Comparison of ENCODE assay signal across 25 cellular contexts in genomic region chr5:139382371-139382770, GRCh38. TPM values are rescaled to one million over a fixed set of nuclear protein-coding genes. Genes with fewer than 3 reads are reported as not detected.
DNase-seq lines count a peak whose midpoint lies in the region; ATAC-seq, FAIRE-seq and TF ChIP-seq lines count a peak whose summit lies in the region.
"Had no signal": no experiment of that assay in that cellular context is flagged by ENCODE, and none has a peak within 500 bp of the region (broad histone marks: within the 10 kb centered on the region; RNA-seq: fewer than 3 reads in every experiment).

No MANE protein-coding gene starts in this region.

- H3K36me3 ChIP-seq in RWPE2 (ENCODE audit: low read depth) (no peaks in the 10 kb centered on the region), HepG2 (replicated peaks in 1 of 2; ENCODE audit: control insufficient read depth in 1 of 2, insufficient read depth in 2 of 2, low read length in 2 of 2) (peaks cover 0 to under 1% of the 10 kb centered on the region in 2 experiments; a peak in 2 of 5 replicates), suprapubic skin (no peaks in the 10 kb centered on the region)

- H3K4me3 Mint-ChIP-seq in activated CD4-positive, alpha-beta T cell treated with anti-CD3 and anti-CD28 coated beads, Interleukin-2, amount 10 ng/mL, durations not matched to agents 7 days and 5 days = no peak overlapping the region
- H3K4me3 Mint-ChIP-seq in activated CD4-positive, alpha-beta T cell treated with anti-CD3 and anti-CD28 coated beads, Interleukin-2, amount 10 ng/mL, durations not matched to agents 24 days and 14 days = no peak overlapping the region
- H3K4me3 Mint-ChIP-seq in osteocyte (ENCODE audit: unreplicated experiment) = no peak overlapping the region
- H3K4me3 Mint-ChIP-seq: activated CD8-positive, alpha-beta memory T cell treated with anti-CD3 and anti-CD28 coated beads, Interleukin-2, amount 10 ng/mL, durations not matched to agents 7 days and 5 days; H9 had no signal

- no peaks in the 10 kb centered on the region for H4K20me1 ChIP-seq in HepG2 (ENCODE audit: insufficient read depth, low read length)

- no peak for TF ChIP-seq POLR2A in HepG2 (IDR thresholded peaks at IDR 0.05; ENCODE audit: insufficient read depth in 1 of 2, low read depth in 2 of 2, low read length in 2 of 2)
- no peak for TF ChIP-seq POLR2A in suprapubic skin (IDR thresholded peaks at IDR 0.05)

- FAIRE-seq in HepG2 (lab: Jason Lieb, UNC) = no peak
- FAIRE-seq: colon, urothelium cell line had no signal

- H3K36me3 Mint-ChIP-seq in activated CD4-positive, alpha-beta T cell treated with anti-CD3 and anti-CD28 coated beads, Interleukin-2, amount 10 ng/mL, durations not matched to agents 7 days and 5 days (ENCODE audit: low read depth) = no peaks in the 10 kb centered on the region
- H3K36me3 Mint-ChIP-seq in activated CD4-positive, alpha-beta T cell treated with anti-CD3 and anti-CD28 coated beads, Interleukin-2, amount 10 ng/mL, durations not matched to agents 24 days and 14 days (ENCODE audit: low read depth) = peaks cover 2% of the 10 kb centered on the region
- H3K36me3 Mint-ChIP-seq in osteocyte (ENCODE audit: unreplicated experiment) = no peaks in the 10 kb centered on the region

- TF ChIP-seq EP300 in HepG2 (IDR thresholded peaks at IDR 0.05; ENCODE audit: low read depth in 2 of 2, low read length in 2 of 2) (no peak), HepG2 (CRISPR knock-in tag; IDR thresholded peaks at IDR 0.05; ENCODE audit: borderline replicate concordance) (no peak), suprapubic skin (IDR thresholded peaks at IDR 0.05) (no peak)

- intact Hi-C loops in activated CD4-positive, alpha-beta T cell treated with anti-CD3 and anti-CD28 coated beads, Interleukin-2, amount 10 ng/mL, durations not matched to agents 24 days and 14 days (cut with micrococcal nuclease) = no loop called here
- intact Hi-C loops in HepG2 (cut with micrococcal nuclease; ENCODE audit: unreplicated experiment) = no loop called here

- H3K79me2 ChIP-seq in HepG2 (ENCODE audit: insufficient read depth, low read length) = peaks cover 16% of the 10 kb centered on the region

- no peaks in the 10 kb centered on the region for H3K27me3 Mint-ChIP-seq in activated CD4-positive, alpha-beta T cell treated with anti-CD3 and anti-CD28 coated beads, Interleukin-2, amount 10 ng/mL, durations not matched to agents 7 days and 5 days
- no peaks in the 10 kb centered on the region for H3K27me3 Mint-ChIP-seq in activated CD4-positive, alpha-beta T cell treated with anti-CD3 and anti-CD28 coated beads, Interleukin-2, amount 10 ng/mL, durations not matched to agents 24 days and 14 days
- no peaks in the 10 kb centered on the region for H3K27me3 Mint-ChIP-seq in osteocyte (ENCODE audit: unreplicated experiment)
- H3K27me3 Mint-ChIP-seq: activated CD8-positive, alpha-beta memory T cell treated with anti-CD3 and anti-CD28 coated beads, Interleukin-2, amount 10 ng/mL, durations not matched to agents 7 days and 5 days had no signal

- no peak for TF ChIP-seq RAD21 in HepG2 (CRISPR knock-in tag; IDR thresholded peaks at IDR 0.05)

- H3K4me1 ChIP-seq in RWPE2 (ENCODE audit: insufficient read depth, poor library complexity, severe bottlenecking) = peaks cover 14% of the 10 kb centered on the region
- H3K4me1 ChIP-seq in HepG2 (ENCODE audit: insufficient read depth, low read length) = peaks cover 57% of the 10 kb centered on the region
- peaks cover 44% of the 10 kb centered on the region for H3K4me1 ChIP-seq in suprapubic skin

- H3K4me3 ChIP-seq in RWPE2 (ENCODE audit: severe bottlenecking) = no peak overlapping the region
- H3K4me3 ChIP-seq in HepG2 (replicated peaks in 1 of 3; ENCODE audit: insufficient read depth in 1 of 3, low read depth in 2 of 3, low read length in 3 of 3) = peak overlapping the region; percentile 56 to 79 (median 76)
- no peak overlapping the region for H3K4me3 ChIP-seq in suprapubic skin
- H3K4me3 ChIP-seq in foreskin fibroblast (ENCODE audit: low read depth in 1 of 2, low read length in 2 of 2) = no peak overlapping the region
- H3K4me3 ChIP-seq: lung had no signal

- BruUV-seq in HepG2 (replicated peaks; lab: Mats Ljungman, UMichigan) = no TSS peak

- H2AFZ ChIP-seq in HepG2 (ENCODE audit: low read length) = no peak overlapping the region

- H3K27me3 ChIP-seq in RWPE2 (ENCODE audit: insufficient read depth, poor library complexity, severe bottlenecking) (no peaks in the 10 kb centered on the region), HepG2 (ENCODE audit: control insufficient read depth in 1 of 2, insufficient read depth in 2 of 2, low read length in 2 of 2) (no peaks in the 10 kb centered on the region; a peak in 1 of 5 replicates), suprapubic skin (no peaks in the 10 kb centered on the region)

- peaks cover 45% of the 10 kb centered on the region for H3K4me1 Mint-ChIP-seq in activated CD4-positive, alpha-beta T cell treated with anti-CD3 and anti-CD28 coated beads, Interleukin-2, amount 10 ng/mL, durations not matched to agents 7 days and 5 days
- peaks cover 32% of the 10 kb centered on the region for H3K4me1 Mint-ChIP-seq in activated CD4-positive, alpha-beta T cell treated with anti-CD3 and anti-CD28 coated beads, Interleukin-2, amount 10 ng/mL, durations not matched to agents 24 days and 14 days
- peaks cover 8% of the 10 kb centered on the region for H3K4me1 Mint-ChIP-seq in osteocyte (ENCODE audit: unreplicated experiment)

- CTCF ChIA-PET in activated CD4-positive, alpha-beta T cell treated with anti-CD3 and anti-CD28 coated beads, Interleukin-2, amount 10 ng/mL, durations not matched to agents 7 days and 5 days (lab: Charles Lee) = interaction anchor here (0.8 to 3.2 kb wide), 2 partner anchors 9 to 40 kb away, joined by 3 to 13 read pairs; no protein-coding TSS in a partner anchor
- CTCF ChIA-PET in HepG2 (lab: Yijun Ruan, JAX; ENCODE audit: low intra/inter-chr PET ratio, low total read pairs) = no interaction called here

- TF ChIP-seq CTCF in RWPE2 (IDR thresholded peaks at IDR 0.05; ENCODE audit: poor library complexity, severe bottlenecking) = no peak
- no peak for TF ChIP-seq CTCF in HepG2 (CRISPR knock-in tag; IDR thresholded peaks at IDR 0.05)
- no peak for TF ChIP-seq CTCF in suprapubic skin (IDR thresholded peaks at IDR 0.05)
- TF ChIP-seq CTCF in foreskin fibroblast (IDR thresholded peaks at IDR 0.05; ENCODE audit: low read depth, low read length) = no peak
- TF ChIP-seq CTCF in osteocyte (IDR thresholded peaks at IDR 0.05) = no peak

- 38% methylated on average over 5 of the region's 9 CpGs for whole genome bisulfite sequencing in HepG2 (ENCODE audit: low lambda C conversion rate)
- WGBS in suprapubic skin = 88% methylated on average over 9 of the region's 9 CpGs

- peak overlapping the region; percentile 70 for H3K9ac ChIP-seq in HepG2 (ENCODE audit: insufficient read depth, low read depth, low read length)

- no peaks in the 10 kb centered on the region for H3K9me3 Mint-ChIP-seq in activated CD4-positive, alpha-beta T cell treated with anti-CD3 and anti-CD28 coated beads, Interleukin-2, amount 10 ng/mL, durations not matched to agents 7 days and 5 days
- H3K9me3 Mint-ChIP-seq in activated CD4-positive, alpha-beta T cell treated with anti-CD3 and anti-CD28 coated beads, Interleukin-2, amount 10 ng/mL, durations not matched to agents 24 days and 14 days = no peaks in the 10 kb centered on the region
- no peaks in the 10 kb centered on the region for H3K9me3 Mint-ChIP-seq in osteocyte (ENCODE audit: unreplicated experiment)
- H3K9me3 Mint-ChIP-seq: H9 had no signal

- no peak for DNase-seq in activated CD4-positive, alpha-beta T cell treated with anti-CD3 and anti-CD28 coated beads, Interleukin-2, amount 10 ng/mL, durations not matched to agents 7 days and 5 days
- no peak for DNase-seq in activated CD4-positive, alpha-beta T cell treated with anti-CD3 and anti-CD28 coated beads, Interleukin-2, amount 10 ng/mL, durations not matched to agents 24 days and 14 days
- DNase-seq in RWPE2 (ENCODE audit: low spot score) (peak; percentile 58), HepG2 (ENCODE audit: low spot score) (no peak), suprapubic skin (ENCODE audit: low spot score in 2 of 2) (peak; percentile 49 to 75), foreskin fibroblast (no peak), SKM-1 (lab: John Stamatoyannopoulos, UW; ENCODE audit: unreplicated experiment) (no peak), osteocyte (ENCODE audit: extremely low spot score, unreplicated experiment) (no peak)
- DNase-seq: 8988T; activated CD4-positive, alpha-beta T cell treated with anti-CD3 and anti-CD28 coated beads for 4 hours; activated CD8-positive, alpha-beta memory T cell treated with anti-CD3 and anti-CD28 coated beads, Interleukin-2, amount 10 ng/mL, durations not matched to agents 7 days and 5 days; activated effector memory CD4-positive, alpha-beta T cell treated with Interleukin-2 at 50 U/mL for 16 hours; DMS 273 treated with DMSO at 0.1 percent for 48 hours; GF-D8; H9; NCI-H1417; NCI-H2171; nucleus accumbens; stimulated activated CD8-positive, alpha-beta memory T cell treated with anti-CD3 and anti-CD28 coated beads, Interleukin-4, amount 100 ng/mL, for 48 hours; substantia nigra; T-helper 1 cell had no signal

- ATAC-seq in RWPE2 (ENCODE audit: low read depth) = no peak
- peak; percentile 2; the same call in 1 of the 3 replicates for ATAC-seq in HepG2
- ATAC-seq: activated CD8-positive, alpha-beta memory T cell treated with anti-CD3 and anti-CD28 coated beads, Interleukin-2, amount 10 ng/mL, durations not matched to agents 7 days and 5 days had no signal

- H3K27ac ChIP-seq in RWPE2 (ENCODE audit: poor library complexity, severe bottlenecking) = no peak overlapping the region
- peak overlapping the region; percentile 71 for H3K27ac ChIP-seq in HepG2 (ENCODE audit: extremely low read length, insufficient read depth, low read length)
- no peak overlapping the region for H3K27ac ChIP-seq in suprapubic skin

- H3K9me3 ChIP-seq in RWPE2 (ENCODE audit: severe bottlenecking) = no peaks in the 10 kb centered on the region
- no peaks in the 10 kb centered on the region for H3K9me3 ChIP-seq in HepG2 (ENCODE audit: low read length)
- no peaks in the 10 kb centered on the region for H3K9me3 ChIP-seq in suprapubic skin

- POLR2A ChIA-PET in activated CD4-positive, alpha-beta T cell treated with anti-CD3 and anti-CD28 coated beads, Interleukin-2, amount 10 ng/mL, durations not matched to agents 7 days and 5 days (lab: Charles Lee) = no interaction called here
- POLR2A ChIA-PET in HepG2 (lab: Yijun Ruan, JAX) = interaction anchor here (1.6 to 1.7 kb wide), 3 partner anchors 20 to 40 kb away, joined by 4 to 8 read pairs (median 6); partner anchors contain the start of genes PAIP2 and SPATA24

- H3K4me2 ChIP-seq in HepG2 (ENCODE audit: low read depth, low read length) = peak overlapping the region; percentile 92

- peak overlapping the region; percentile 71 for H3K27ac Mint-ChIP-seq in activated CD4-positive, alpha-beta T cell treated with anti-CD3 and anti-CD28 coated beads, Interleukin-2, amount 10 ng/mL, durations not matched to agents 7 days and 5 days
- H3K27ac Mint-ChIP-seq in activated CD4-positive, alpha-beta T cell treated with anti-CD3 and anti-CD28 coated beads, Interleukin-2, amount 10 ng/mL, durations not matched to agents 24 days and 14 days = no peak overlapping the region
- H3K27ac Mint-ChIP-seq in osteocyte (ENCODE audit: unreplicated experiment) = no peak overlapping the region
- H3K27ac Mint-ChIP-seq: activated CD8-positive, alpha-beta memory T cell treated with anti-CD3 and anti-CD28 coated beads, Interleukin-2, amount 10 ng/mL, durations not matched to agents 7 days and 5 days; H9 had no signal

- in situ Hi-C loops in HepG2 (cut with HindIII; ENCODE audit: extremely low pct_ligation_motif_present, low pct_unique_long_range_greater_than_20kb) = no loop called here

RNA-seq across cellular contexts. Expression of gene SLC23A1, which starts 0.7 kb away (rescaled TPM):
- under 1 TPM; 0.75 to 0.77 TPM for total RNA-seq in activated CD4-positive, alpha-beta T cell treated with anti-CD3 and anti-CD28 coated beads, Interleukin-2, amount 10 ng/mL, durations not matched to agents 7 days and 5 days
- total RNA-seq in activated CD4-positive, alpha-beta T cell treated with anti-CD3 and anti-CD28 coated beads, Interleukin-2, amount 10 ng/mL, durations not matched to agents 24 days and 14 days = 1.8 and 2.1 TPM in 2 replicates
- total RNA-seq in HepG2 (2016; rRNA removed; fragmentation: Illumina TruSeq; extraction: Trizol) (3.6 and 6.6 TPM in 2 replicates), suprapubic skin (1 to 10 TPM in 3 of 4 donors, not detected in 1; 2.3 to 6.4 (median 3.0) TPM), osteocyte (not detected in 2 replicates)
- 7.0 and 8.2 TPM in 2 replicates for total RNA-seq in HepG2 (2016; cell fraction: cytosol; rRNA removed; fragmentation: Illumina TruSeq; extraction: Trizol; ENCODE audit: low read depth)
- total RNA-seq in HepG2 (2016; cell fraction: insoluble cytoplasmic fraction; rRNA removed; fragmentation: Illumina TruSeq; extraction: Trizol) = 3.7 and 9.0 TPM in 2 replicates
- total RNA-seq in HepG2 (2016; cell fraction: membrane; rRNA removed; fragmentation: Illumina TruSeq; extraction: Trizol) = 4.6 and 5.2 TPM in 2 replicates
- 5.5 and 7.9 TPM in 2 replicates for total RNA-seq in HepG2 (2016; cell fraction: nucleus; rRNA removed; fragmentation: Illumina TruSeq; extraction: Trizol)
- polyA plus RNA-seq in HepG2 (2011; rRNA removed) = 6.0 and 7.0 TPM in 2 replicates
- 5.9 and 7.1 TPM in 2 replicates for polyA plus RNA-seq in HepG2 (2011; cell fraction: cytosol; rRNA removed)
- polyA plus RNA-seq in HepG2 (2011; cell fraction: nucleus; rRNA removed) = 24.2 and 29.4 TPM in 2 replicates
- polyA plus RNA-seq in HepG2 (2012) = 6.4 and 9.0 TPM in 2 replicates
- 2.3 and 2.4 TPM in 2 replicates for polyA plus RNA-seq in HepG2 (2016; cell fraction: cytosol; fragmentation: Illumina TruSeq; extraction: Trizol; ENCODE audit: low read depth)
- polyA plus RNA-seq in HepG2 (2016; cell fraction: insoluble cytoplasmic fraction; fragmentation: Illumina TruSeq; extraction: Trizol; ENCODE audit: low read depth) = 4.0 and 4.3 TPM in 2 replicates
- polyA plus RNA-seq in HepG2 (2016; cell fraction: membrane; fragmentation: Illumina TruSeq; extraction: Trizol; ENCODE audit: low read depth) = 4.3 and 5.1 TPM in 2 replicates
- 13.5 and 13.8 TPM in 2 replicates for polyA plus RNA-seq in HepG2 (2016; cell fraction: nucleus; fragmentation: Illumina TruSeq; extraction: Trizol; ENCODE audit: insufficient read depth, low read depth)
- 30.0 and 58.9 TPM in 2 replicates for polyA minus RNA-seq in HepG2 (2011; rRNA and poly(A)+ RNA removed; ENCODE audit: low replicate concordance)
- 3.8 and 7.7 TPM in 2 replicates for polyA minus RNA-seq in HepG2 (2011; cell fraction: cytosol; rRNA and poly(A)+ RNA removed)
- 7.5 and 12.6 TPM in 2 replicates for polyA minus RNA-seq in HepG2 (2011; cell fraction: nucleus; rRNA and poly(A)+ RNA removed)
- total RNA-seq: H9 had no signal
- polyA plus RNA-seq: BJ had no signal

RNA-seq across cellular contexts. Expression of gene MZB1, which starts 7.3 kb away (rescaled TPM):
- total RNA-seq in activated CD4-positive, alpha-beta T cell treated with anti-CD3 and anti-CD28 coated beads, Interleukin-2, amount 10 ng/mL, durations not matched to agents 7 days and 5 days = 10 to 100 TPM; 12.7 to 13.4 TPM
- total RNA-seq in activated CD4-positive, alpha-beta T cell treated with anti-CD3 and anti-CD28 coated beads, Interleukin-2, amount 10 ng/mL, durations not matched to agents 24 days and 14 days = 28.3 and 29.1 TPM in 2 replicates
- total RNA-seq in HepG2 (2016; rRNA removed; fragmentation: Illumina TruSeq; extraction: Trizol) (0.27 and 0.31 TPM in 2 replicates), suprapubic skin (not detected), osteocyte (not detected in 2 replicates)
- 0.44 TPM in 1 of 2 replicates, not detected in the other for total RNA-seq in HepG2 (2016; cell fraction: cytosol; rRNA removed; fragmentation: Illumina TruSeq; extraction: Trizol; ENCODE audit: low read depth)
- 0.22 TPM in 1 of 2 replicates, not detected in the other for total RNA-seq in HepG2 (2016; cell fraction: insoluble cytoplasmic fraction; rRNA removed; fragmentation: Illumina TruSeq; extraction: Trizol)
- total RNA-seq in HepG2 (2016; cell fraction: membrane; rRNA removed; fragmentation: Illumina TruSeq; extraction: Trizol) = 0.34 TPM in 1 of 2 replicates, not detected in the other
- total RNA-seq in HepG2 (2016; cell fraction: nucleus; rRNA removed; fragmentation: Illumina TruSeq; extraction: Trizol) = 0.47 TPM in 1 of 2 replicates, not detected in the other
- 0.35 and 0.40 TPM in 2 replicates for polyA plus RNA-seq in HepG2 (2011; rRNA removed)
- polyA plus RNA-seq in HepG2 (2011; cell fraction: cytosol; rRNA removed) = 0.20 and 0.21 TPM in 2 replicates
- 1.2 and 1.6 TPM in 2 replicates for polyA plus RNA-seq in HepG2 (2011; cell fraction: nucleus; rRNA removed)
- 0.19 and 0.21 TPM in 2 replicates for polyA plus RNA-seq in HepG2 (2012)
- polyA plus RNA-seq in HepG2 (2016; cell fraction: cytosol; fragmentation: Illumina TruSeq; extraction: Trizol; ENCODE audit: low read depth) = not detected in 2 replicates
- polyA plus RNA-seq in HepG2 (2016; cell fraction: insoluble cytoplasmic fraction; fragmentation: Illumina TruSeq; extraction: Trizol; ENCODE audit: low read depth) = not detected in 2 replicates
- polyA plus RNA-seq in HepG2 (2016; cell fraction: membrane; fragmentation: Illumina TruSeq; extraction: Trizol; ENCODE audit: low read depth) = not detected in 2 replicates
- polyA plus RNA-seq in HepG2 (2016; cell fraction: nucleus; fragmentation: Illumina TruSeq; extraction: Trizol; ENCODE audit: insufficient read depth, low read depth) = not detected in 2 replicates
- 1.6 and 4.8 TPM in 2 replicates for polyA minus RNA-seq in HepG2 (2011; rRNA and poly(A)+ RNA removed; ENCODE audit: low replicate concordance)
- not detected in 2 replicates for polyA minus RNA-seq in HepG2 (2011; cell fraction: cytosol; rRNA and poly(A)+ RNA removed)
- polyA minus RNA-seq in HepG2 (2011; cell fraction: nucleus; rRNA and poly(A)+ RNA removed) = 1.0 and 3.2 TPM in 2 replicates
- polyA plus RNA-seq: BJ had no signal

RNA-seq across cellular contexts. Expression of gene PROB1, which starts 12.5 kb away (rescaled TPM):
- 1 to 10 TPM; 3.3 to 3.4 TPM for total RNA-seq in activated CD4-positive, alpha-beta T cell treated with anti-CD3 and anti-CD28 coated beads, Interleukin-2, amount 10 ng/mL, durations not matched to agents 7 days and 5 days
- total RNA-seq in activated CD4-positive, alpha-beta T cell treated with anti-CD3 and anti-CD28 coated beads, Interleukin-2, amount 10 ng/mL, durations not matched to agents 24 days and 14 days = 8.4 and 9.2 TPM in 2 replicates
- total RNA-seq in HepG2 (2016; rRNA removed; fragmentation: Illumina TruSeq; extraction: Trizol) (0.28 and 0.69 TPM in 2 replicates), suprapubic skin (under 1 TPM; 0.08 to 0.44 (median 0.35) TPM), osteocyte (1.5 and 1.6 TPM in 2 replicates)
- total RNA-seq in HepG2 (2016; cell fraction: cytosol; rRNA removed; fragmentation: Illumina TruSeq; extraction: Trizol; ENCODE audit: low read depth) = not detected in 2 replicates
- 0.18 and 0.63 TPM in 2 replicates for total RNA-seq in HepG2 (2016; cell fraction: insoluble cytoplasmic fraction; rRNA removed; fragmentation: Illumina TruSeq; extraction: Trizol)
- 0.09 and 0.10 TPM in 2 replicates for total RNA-seq in HepG2 (2016; cell fraction: membrane; rRNA removed; fragmentation: Illumina TruSeq; extraction: Trizol)
- total RNA-seq in HepG2 (2016; cell fraction: nucleus; rRNA removed; fragmentation: Illumina TruSeq; extraction: Trizol) = 0.72 and 0.96 TPM in 2 replicates
- 1.1 and 1.9 TPM in 2 replicates for polyA plus RNA-seq in HepG2 (2011; rRNA removed)
- 0.81 and 0.99 TPM in 2 replicates for polyA plus RNA-seq in HepG2 (2011; cell fraction: cytosol; rRNA removed)
- 10.6 and 11.1 TPM in 2 replicates for polyA plus RNA-seq in HepG2 (2011; cell fraction: nucleus; rRNA removed)
- polyA plus RNA-seq in HepG2 (2012) = 1.7 and 2.2 TPM in 2 replicates
- polyA plus RNA-seq in HepG2 (2016; cell fraction: cytosol; fragmentation: Illumina TruSeq; extraction: Trizol; ENCODE audit: low read depth) = 0.06 and 0.07 TPM in 2 replicates
- polyA plus RNA-seq in HepG2 (2016; cell fraction: insoluble cytoplasmic fraction; fragmentation: Illumina TruSeq; extraction: Trizol; ENCODE audit: low read depth) = 0.14 and 0.29 TPM in 2 replicates
- 0.06 and 0.14 TPM in 2 replicates for polyA plus RNA-seq in HepG2 (2016; cell fraction: membrane; fragmentation: Illumina TruSeq; extraction: Trizol; ENCODE audit: low read depth)
- 2.1 and 3.0 TPM in 2 replicates for polyA plus RNA-seq in HepG2 (2016; cell fraction: nucleus; fragmentation: Illumina TruSeq; extraction: Trizol; ENCODE audit: insufficient read depth, low read depth)
- 1.1 and 1.6 TPM in 2 replicates for polyA minus RNA-seq in HepG2 (2011; rRNA and poly(A)+ RNA removed; ENCODE audit: low replicate concordance)
- 0.69 and 0.79 TPM in 2 replicates for polyA minus RNA-seq in HepG2 (2011; cell fraction: cytosol; rRNA and poly(A)+ RNA removed)
- 2.4 and 2.6 TPM in 2 replicates for polyA minus RNA-seq in HepG2 (2011; cell fraction: nucleus; rRNA and poly(A)+ RNA removed)

RNA-seq across cellular contexts. Expression of gene SPATA24, which starts 21.5 kb away (rescaled TPM):
- total RNA-seq in activated CD4-positive, alpha-beta T cell treated with anti-CD3 and anti-CD28 coated beads, Interleukin-2, amount 10 ng/mL, durations not matched to agents 7 days and 5 days = 1 to 10 TPM; 5.5 to 7.2 TPM
- total RNA-seq in activated CD4-positive, alpha-beta T cell treated with anti-CD3 and anti-CD28 coated beads, Interleukin-2, amount 10 ng/mL, durations not matched to agents 24 days and 14 days = 4.2 TPM in 2 replicates
- total RNA-seq in HepG2 (2016; rRNA removed; fragmentation: Illumina TruSeq; extraction: Trizol) (11.1 and 13.0 TPM in 2 replicates), suprapubic skin (1 to 10 TPM in 3 of 4 donors, not detected in 1; 1.3 to 2.2 (median 1.4) TPM), osteocyte (4.6 TPM in 2 replicates)
- total RNA-seq in HepG2 (2016; cell fraction: cytosol; rRNA removed; fragmentation: Illumina TruSeq; extraction: Trizol; ENCODE audit: low read depth) = 6.2 and 6.8 TPM in 2 replicates
- total RNA-seq in HepG2 (2016; cell fraction: insoluble cytoplasmic fraction; rRNA removed; fragmentation: Illumina TruSeq; extraction: Trizol) = 10.6 and 12.4 TPM in 2 replicates
- 7.9 and 8.2 TPM in 2 replicates for total RNA-seq in HepG2 (2016; cell fraction: membrane; rRNA removed; fragmentation: Illumina TruSeq; extraction: Trizol)
- 8.6 and 10.2 TPM in 2 replicates for total RNA-seq in HepG2 (2016; cell fraction: nucleus; rRNA removed; fragmentation: Illumina TruSeq; extraction: Trizol)
- 6.0 and 8.5 TPM in 2 replicates for polyA plus RNA-seq in HepG2 (2011; rRNA removed)
- 5.7 and 6.1 TPM in 2 replicates for polyA plus RNA-seq in HepG2 (2011; cell fraction: cytosol; rRNA removed)
- 12.2 and 14.9 TPM in 2 replicates for polyA plus RNA-seq in HepG2 (2011; cell fraction: nucleus; rRNA removed)
- polyA plus RNA-seq in HepG2 (2012) = 14.6 and 18.0 TPM in 2 replicates
- 6.8 and 7.1 TPM in 2 replicates for polyA plus RNA-seq in HepG2 (2016; cell fraction: cytosol; fragmentation: Illumina TruSeq; extraction: Trizol; ENCODE audit: low read depth)
- polyA plus RNA-seq in HepG2 (2016; cell fraction: insoluble cytoplasmic fraction; fragmentation: Illumina TruSeq; extraction: Trizol; ENCODE audit: low read depth) = 12.2 and 14.9 TPM in 2 replicates
- 5.6 and 5.7 TPM in 2 replicates for polyA plus RNA-seq in HepG2 (2016; cell fraction: membrane; fragmentation: Illumina TruSeq; extraction: Trizol; ENCODE audit: low read depth)
- 7.6 and 11.7 TPM in 2 replicates for polyA plus RNA-seq in HepG2 (2016; cell fraction: nucleus; fragmentation: Illumina TruSeq; extraction: Trizol; ENCODE audit: insufficient read depth, low read depth)
- polyA minus RNA-seq in HepG2 (2011; rRNA and poly(A)+ RNA removed; ENCODE audit: low replicate concordance) = 3.8 and 5.0 TPM in 2 replicates
- 3.3 and 4.6 TPM in 2 replicates for polyA minus RNA-seq in HepG2 (2011; cell fraction: cytosol; rRNA and poly(A)+ RNA removed)
- 10.6 and 14.0 TPM in 2 replicates for polyA minus RNA-seq in HepG2 (2011; cell fraction: nucleus; rRNA and poly(A)+ RNA removed)

RNA-seq across cellular contexts. Expression of gene PAIP2, which starts 40.7 kb away (rescaled TPM):
- total RNA-seq in activated CD4-positive, alpha-beta T cell treated with anti-CD3 and anti-CD28 coated beads, Interleukin-2, amount 10 ng/mL, durations not matched to agents 7 days and 5 days = 10 to 100 TPM; 87.0 to 96.0 TPM
- 83.3 and 93.8 TPM in 2 replicates for total RNA-seq in activated CD4-positive, alpha-beta T cell treated with anti-CD3 and anti-CD28 coated beads, Interleukin-2, amount 10 ng/mL, durations not matched to agents 24 days and 14 days
- 61.5 and 104 TPM in 2 replicates for total RNA-seq in HepG2 (2016; rRNA removed; fragmentation: Illumina TruSeq; extraction: Trizol)
- total RNA-seq in HepG2 (2016; cell fraction: cytosol; rRNA removed; fragmentation: Illumina TruSeq; extraction: Trizol; ENCODE audit: low read depth) = 34.4 and 39.3 TPM in 2 replicates
- 58.9 and 104 TPM in 2 replicates for total RNA-seq in HepG2 (2016; cell fraction: insoluble cytoplasmic fraction; rRNA removed; fragmentation: Illumina TruSeq; extraction: Trizol)
- total RNA-seq in HepG2 (2016; cell fraction: membrane; rRNA removed; fragmentation: Illumina TruSeq; extraction: Trizol) = 63.0 and 66.5 TPM in 2 replicates
- total RNA-seq in HepG2 (2016; cell fraction: nucleus; rRNA removed; fragmentation: Illumina TruSeq; extraction: Trizol) = 30.8 and 33.3 TPM in 2 replicates
- 56.5 and 76.3 TPM in 2 replicates for polyA plus RNA-seq in HepG2 (2011; rRNA removed)
- polyA plus RNA-seq in HepG2 (2011; cell fraction: cytosol; rRNA removed) = 46.1 and 53.8 TPM in 2 replicates
- 16.8 and 19.7 TPM in 2 replicates for polyA plus RNA-seq in HepG2 (2011; cell fraction: nucleus; rRNA removed)
- polyA plus RNA-seq in HepG2 (2012) = 110 and 124 TPM in 2 replicates
- polyA plus RNA-seq in HepG2 (2016; cell fraction: cytosol; fragmentation: Illumina TruSeq; extraction: Trizol; ENCODE audit: low read depth) = 31.7 and 47.4 TPM in 2 replicates
- 161 and 162 TPM in 2 replicates for polyA plus RNA-seq in HepG2 (2016; cell fraction: insoluble cytoplasmic fraction; fragmentation: Illumina TruSeq; extraction: Trizol; ENCODE audit: low read depth)
- polyA plus RNA-seq in HepG2 (2016; cell fraction: membrane; fragmentation: Illumina TruSeq; extraction: Trizol; ENCODE audit: low read depth) = 54.0 and 67.8 TPM in 2 replicates
- polyA plus RNA-seq in HepG2 (2016; cell fraction: nucleus; fragmentation: Illumina TruSeq; extraction: Trizol; ENCODE audit: insufficient read depth, low read depth) = 58.6 and 64.1 TPM in 2 replicates
- 22.9 and 27.8 TPM in 2 replicates for polyA minus RNA-seq in HepG2 (2011; rRNA and poly(A)+ RNA removed; ENCODE audit: low replicate concordance)
- 62.0 TPM in 2 replicates for polyA minus RNA-seq in HepG2 (2011; cell fraction: cytosol; rRNA and poly(A)+ RNA removed)
- polyA minus RNA-seq in HepG2 (2011; cell fraction: nucleus; rRNA and poly(A)+ RNA removed) = 41.5 and 41.8 TPM in 2 replicates
- 10 to 100 TPM; 50.3 to 71.0 (median 53.5) TPM for total RNA-seq in suprapubic skin
- total RNA-seq in osteocyte = 66.7 and 71.8 TPM in 2 replicates

Comparison
In these comparisons a context has a peak if more than half of its experiments do, and no peak if none do; other contexts are left out.
1. DNase-seq: peak in RWPE2 (single experiment) and suprapubic skin (2 of 2); none in activated CD4-positive, alpha-beta T cell treated with anti-CD3 and anti-CD28 coated beads, Interleukin-2, amount 10 ng/mL, durations not matched to agents 7 days and 5 days (single experiment), activated CD4-positive, alpha-beta T cell treated with anti-CD3 and anti-CD28 coated beads, Interleukin-2, amount 10 ng/mL, durations not matched to agents 24 days and 14 days (single experiment), HepG2 (single experiment), foreskin fibroblast (0 of 2), SKM-1 (single experiment) and osteocyte (single experiment).
2. H3K4me3 ChIP-seq: peak in HepG2 (3 of 3); none in RWPE2 (single experiment), suprapubic skin (single experiment) and foreskin fibroblast (0 of 2).
3. RNA of gene MZB1, which starts 7.3 kb away (total RNA-seq): 28.3 to 29.1 TPM in activated CD4-positive, alpha-beta T cell treated with anti-CD3 and anti-CD28 coated beads, Interleukin-2, amount 10 ng/mL, durations not matched to agents 24 days and 14 days and 12.7 to 13.4 TPM in activated CD4-positive, alpha-beta T cell treated with anti-CD3 and anti-CD28 coated beads, Interleukin-2, amount 10 ng/mL, durations not matched to agents 7 days and 5 days; 0.22 to 0.47 TPM in HepG2, not detected in osteocyte and not detected in suprapubic skin; every median in the first group is over 4 times any median in the second.